ENCODE assay signal across 13 cellular contexts in genomic region chr20:58228103-58228483, GRCh38. TPM values are rescaled to one million over a fixed set of nuclear protein-coding genes. Genes with fewer than 3 reads are reported as not detected.
DNase-seq lines count a peak whose midpoint lies in the region; ATAC-seq and TF ChIP-seq lines count a peak whose summit lies in the region.
"Had no signal": no experiment of that assay in that cellular context is flagged by ENCODE, and none has a peak within 500 bp of the region (broad histone marks: within the 10 kb centered on the region; RNA-seq: fewer than 3 reads in every experiment).

No MANE protein-coding gene starts in this region.

- DNase-seq in DMS 273 (lab: John Stamatoyannopoulos, UW; ENCODE audit: unreplicated experiment) (peak; percentile 22), DMS 273 treated with DMSO at 0.1 percent for 48 hours (lab: John Stamatoyannopoulos, UW) (no peak), NT2/D1 (ENCODE audit: low read depth, low spot score) (no peak), posterior vena cava (ENCODE audit: low spot score) (peak; percentile 76), testis (no peak)
- DNase-seq: hippocampal formation, KG1, NCI-H510A treated with DMSO at 0.1 percent for 48 hours had no signal

- no peak for TF ChIP-seq POLR2A in gastroesophageal sphincter (IDR thresholded peaks at IDR 0.05)
- no peak for TF ChIP-seq POLR2A in testis (IDR thresholded peaks at IDR 0.05)

- H3K9me3 ChIP-seq in NT2/D1 (ENCODE audit: insufficient read depth, low read length) (no peaks in the 10 kb centered on the region), gastroesophageal sphincter (no peaks in the 10 kb centered on the region), testis (no peaks in the 10 kb centered on the region)
- H3K9me3 ChIP-seq: prostate gland had no signal

- TF ChIP-seq CTCF in gastroesophageal sphincter (IDR thresholded peaks at IDR 0.05) (no peak), testis (IDR thresholded peaks at IDR 0.05) (no peak)

- ATAC-seq in gastroesophageal sphincter (peak; percentile 36), GM18909 (IDR thresholded peaks at IDR 0.05; ENCODE audit: poor library complexity, unreplicated experiment) (no peak), GM18870 (IDR thresholded peaks at IDR 0.05; ENCODE audit: unreplicated experiment) (no peak)

- peaks cover 12% of the 10 kb centered on the region for H3K36me3 ChIP-seq in NT2/D1 (ENCODE audit: insufficient read depth, insufficient read length, low read length)
- peaks cover 0 to 19% of the 10 kb centered on the region in 2 donors for H3K36me3 ChIP-seq in gastroesophageal sphincter
- H3K36me3 ChIP-seq in testis (ENCODE audit: low read depth, missing control alignments), result no peaks in the 10 kb centered on the region
- H3K36me3 ChIP-seq: prostate gland had no signal

- H3K27me3 ChIP-seq in NT2/D1 (ENCODE audit: insufficient read depth, insufficient read length) (peaks cover 32% of the 10 kb centered on the region), gastroesophageal sphincter (peaks cover 41% of the 10 kb centered on the region), testis (no peaks in the 10 kb centered on the region)

- H3K9ac ChIP-seq in NT2/D1 (ENCODE audit: insufficient read length, low read depth), result peak overlapping the region; percentile 71

- H3K4me3 ChIP-seq in NT2/D1 (ENCODE audit: insufficient read length, low read depth) (peak overlapping the region; percentile 32), gastroesophageal sphincter (peak overlapping the region in 1 of 2 donors; percentile 38), testis (peak overlapping the region in 1 of 2 donors; percentile 18)

- intact Hi-C loops in posterior vena cava (cut with DNase I), result loop anchor here in 1 of 2 donors (10.0 kb wide), 1 partner anchor 63 kb away; no protein-coding TSS in a partner anchor
- intact Hi-C loops in testis (cut with DNase I; ENCODE audit: low total_unique reads), result no loop called here

- no CpG with 5 or more reads among the region's 29 CpGs for WGBS in gastroesophageal sphincter (ENCODE audit: low coverage in 1 of 2), 2 donors
- WGBS in testis, 2 donors, result 12% methylated on average over 11 of the region's 29 CpGs; no CpG with 5 or more reads in 1 of the 2 donors

- H3K4me1 ChIP-seq in NT2/D1 (ENCODE audit: insufficient read depth, insufficient read length) (no peaks in the 10 kb centered on the region), gastroesophageal sphincter (peaks cover 0 to 14% (median 0%) of the 10 kb centered on the region in 3 donors), testis (no peaks in the 10 kb centered on the region)
- H3K4me1 ChIP-seq: prostate gland had no signal

- no peak for TF ChIP-seq EP300 in gastroesophageal sphincter (IDR thresholded peaks at IDR 0.05)

- H3K27ac ChIP-seq in gastroesophageal sphincter (no peak overlapping the region), testis (no peak overlapping the region)
- H3K27ac ChIP-seq: 22Rv1, prostate gland had no signal

RNA-seq across cellular contexts. Expression of gene ANKRD60, which starts 0.4 kb away (rescaled TPM):
- total RNA-seq in gastroesophageal sphincter (not detected), posterior vena cava (not detected), testis (1 to 10 TPM; 3.0 to 8.0 TPM)
- polyA plus RNA-seq in testis (ENCODE audit: insufficient read depth, low read depth, low replicate concordance), result 7.7 TPM

Comparison
In these comparisons a context has a peak if more than half of its experiments do, and no peak if none do; other contexts are left out.
1. DNase-seq: peak in DMS 273 (single experiment) and posterior vena cava (single experiment); none in DMS 273 treated with DMSO at 0.1 percent for 48 hours (single experiment), NT2/D1 (single experiment) and testis (single experiment).
2. RNA of gene ANKRD60, which starts 0.4 kb away (total RNA-seq): 3.0 to 8.0 TPM in testis; not detected in gastroesophageal sphincter and not detected in posterior vena cava; every median in the first group is over 4 times any median in the second.